Comparison of ENCODE assay signal across 22 cellular contexts in genomic region chr19:28168557-28168956, GRCh38.
DNase-seq lines count a peak whose midpoint lies in the region; ATAC-seq lines count a peak whose summit lies in the region.
"Had no signal": no experiment of that assay in that cellular context is flagged by ENCODE, and none has a peak within 500 bp of the region (broad histone marks: within the 10 kb centered on the region; RNA-seq: fewer than 3 reads in every experiment).

No MANE protein-coding gene starts in this region.

- ATAC-seq in naive thymus-derived CD4-positive, alpha-beta T cell, result no peak
- ATAC-seq: Right ventricle myocardium inferior had no signal

- POLR2A ChIA-PET in naive thymus-derived CD4-positive, alpha-beta T cell (lab: Charles Lee), result no interaction called here

- no peaks in the 10 kb centered on the region for H3K9me3 ChIP-seq in ectodermal cell (ENCODE audit: control insufficient read depth, low read length)
- peaks cover 0 to 4% (median 0%) of the 10 kb centered on the region in 3 experiments for H3K9me3 ChIP-seq in naive thymus-derived CD4-positive, alpha-beta T cell (ENCODE audit: control insufficient read depth in 2 of 3, low read length in 3 of 3)
- H3K9me3 ChIP-seq: HAP-1, ovary, sigmoid colon, tibial nerve had no signal

- peak; percentile 15 for DNase-seq in NCI-H345 (lab: John Stamatoyannopoulos, UW)
- DNase-seq in NCI-H345 treated with DMSO at 0.1 percent for 48 hours (lab: John Stamatoyannopoulos, UW; ENCODE audit: unreplicated experiment), result no peak
- peak; percentile 27 for DNase-seq in left kidney (ENCODE audit: low read depth, low spot score)
- no peak for DNase-seq in naive thymus-derived CD4-positive, alpha-beta T cell
- DNase-seq in NOMO-1 treated with dmso at 0.1 percent for 144 hours (lab: John Stamatoyannopoulos, UW; ENCODE audit: unreplicated experiment), result no peak
- no peak for DNase-seq in ACHN
- DNase-seq in stimulated activated CD4-positive, alpha-beta T cell treated with anti-CD3 and anti-CD28 coated beads, Interleukin-1b, Interleukin-23, amount 100 ng/mL, for 48 hours, result no peak
- DNase-seq: activated CD4-positive, alpha-beta T cell treated with anti-CD3 and anti-CD28 coated beads, Interleukin-2, amount 10 ng/mL, durations not matched to agents 24 days and 14 days; activated naive CD8-positive, alpha-beta T cell treated with anti-CD3 and anti-CD28 coated beads, Interleukin-2, amount 10 ng/mL, durations not matched to agents 7 days and 5 days; erythroblast; foreskin melanocyte; MM.1S; NCI-H446; ovary; sigmoid colon; stimulated activated CD4-positive, alpha-beta T cell treated with anti-CD3 and anti-CD28 coated beads, Interleukin-2, amount 100 ng/mL, for 24 hours had no signal

- H3K4me1 ChIP-seq in ectodermal cell (ENCODE audit: control insufficient read depth, insufficient read depth, low read length), result peaks cover 34% of the 10 kb centered on the region
- no peaks in the 10 kb centered on the region for H3K4me1 ChIP-seq in naive thymus-derived CD4-positive, alpha-beta T cell (ENCODE audit: control insufficient read depth in 2 of 2, insufficient read depth in 2 of 2, low read length in 2 of 2)
- H3K4me1 ChIP-seq: HAP-1, sigmoid colon had no signal

- no peaks in the 10 kb centered on the region for H3K27me3 ChIP-seq in ectodermal cell (ENCODE audit: control insufficient read depth, insufficient read depth, low read length, poor library complexity, severe bottlenecking)
- no peaks in the 10 kb centered on the region for H3K27me3 ChIP-seq in naive thymus-derived CD4-positive, alpha-beta T cell (ENCODE audit: control insufficient read depth in 2 of 2, insufficient read depth in 2 of 2, low read length in 2 of 2)
- H3K27me3 ChIP-seq: ovary, tibial nerve had no signal

- H3K4me3 ChIP-seq in ectodermal cell (ENCODE audit: insufficient read depth, low read depth, low read length), result no peak overlapping the region
- H3K4me3 ChIP-seq in naive thymus-derived CD4-positive, alpha-beta T cell (ENCODE audit: low read length), result no peak overlapping the region
- H3K4me3 ChIP-seq: HAP-1, ovary, sigmoid colon, tibial nerve had no signal

- no peak overlapping the region for H3K4me3 Mint-ChIP-seq in naive thymus-derived CD4-positive, alpha-beta T cell
- H3K4me3 Mint-ChIP-seq: activated CD4-positive, alpha-beta T cell treated with anti-CD3 and anti-CD28 coated beads, Interleukin-2, amount 10 ng/mL, durations not matched to agents 24 days and 14 days; activated naive CD8-positive, alpha-beta T cell treated with anti-CD3 and anti-CD28 coated beads, Interleukin-2, amount 10 ng/mL, durations not matched to agents 7 days and 5 days; stimulated activated naive CD8-positive, alpha-beta T cell treated with anti-CD3 and anti-CD28 coated beads, Interleukin-15, Interleukin-2, amounts not matched to agents 100 ng/mL and 50 ng/mL, for 24 hours had no signal

- H3K27ac Mint-ChIP-seq in naive thymus-derived CD4-positive, alpha-beta T cell, result no peak overlapping the region
- H3K27ac Mint-ChIP-seq: activated CD4-positive, alpha-beta T cell treated with anti-CD3 and anti-CD28 coated beads, Interleukin-2, amount 10 ng/mL, durations not matched to agents 24 days and 14 days; activated naive CD8-positive, alpha-beta T cell treated with anti-CD3 and anti-CD28 coated beads, Interleukin-2, amount 10 ng/mL, durations not matched to agents 7 days and 5 days; activated T-helper 2 cell treated with anti-CD3 and anti-CD28 coated beads, Interferon-gamma antibody, Interleukin-2, Interleukin-4, amounts not matched to agents 10 μg/mL and 5 μg/mL and 100 μg/mL, durations not matched to agents 14 hours and 24 hours and 36 hours; stimulated activated naive CD8-positive, alpha-beta T cell treated with anti-CD3 and anti-CD28 coated beads, Interleukin-15, Interleukin-2, amounts not matched to agents 100 ng/mL and 50 ng/mL, for 24 hours had no signal

- peak overlapping the region; percentile 85 for H3K27ac ChIP-seq in ectodermal cell (ENCODE audit: insufficient read depth, low read depth, low read length, poor library complexity, severe bottlenecking)
- no peak overlapping the region for H3K27ac ChIP-seq in naive thymus-derived CD4-positive, alpha-beta T cell (ENCODE audit: low read depth, low read length)
- H3K27ac ChIP-seq: ovary, sigmoid colon, tibial nerve had no signal

- intact Hi-C loops in naive thymus-derived CD4-positive, alpha-beta T cell (cut with micrococcal nuclease), result no loop called here

- 0 to 3% methylated on average over 2 of the region's 2 CpGs for WGBS in ectodermal cell, 2 experiments

- H3K36me3 ChIP-seq in ectodermal cell (ENCODE audit: control insufficient read depth, insufficient read depth, low read length), result no peaks in the 10 kb centered on the region
- no peaks in the 10 kb centered on the region for H3K36me3 ChIP-seq in naive thymus-derived CD4-positive, alpha-beta T cell (ENCODE audit: control insufficient read depth in 2 of 3, insufficient read depth in 3 of 3, low read length in 3 of 3)
- H3K36me3 ChIP-seq: HAP-1, ovary, sigmoid colon, tibial nerve had no signal

- H3K9me3 Mint-ChIP-seq in naive thymus-derived CD4-positive, alpha-beta T cell, result peaks cover 0 to 24% (median 14%) of the 10 kb centered on the region in 11 donors

- in situ Hi-C loops in ACHN (cut with HindIII; ENCODE audit: low pct_ligation_motif_present, low pct_unique_long_range_greater_than_20kb, low sequenced_read_pairs), result no loop called here

- CTCF ChIA-PET in naive thymus-derived CD4-positive, alpha-beta T cell (lab: Charles Lee), result no interaction called here

- peaks cover 0 to 5% (median 0%) of the 10 kb centered on the region in 5 donors for H3K27me3 Mint-ChIP-seq in naive thymus-derived CD4-positive, alpha-beta T cell
- H3K27me3 Mint-ChIP-seq: activated CD4-positive, alpha-beta T cell treated with anti-CD3 and anti-CD28 coated beads, Interleukin-2, amount 10 ng/mL, durations not matched to agents 24 days and 14 days; activated naive CD8-positive, alpha-beta T cell treated with anti-CD3 and anti-CD28 coated beads, Interleukin-2, amount 10 ng/mL, durations not matched to agents 7 days and 5 days had no signal

- no peaks in the 10 kb centered on the region for H3K4me1 Mint-ChIP-seq in naive thymus-derived CD4-positive, alpha-beta T cell
- H3K4me1 Mint-ChIP-seq: activated CD4-positive, alpha-beta T cell treated with anti-CD3 and anti-CD28 coated beads, Interleukin-2, amount 10 ng/mL, durations not matched to agents 24 days and 14 days; activated naive CD8-positive, alpha-beta T cell treated with anti-CD3 and anti-CD28 coated beads, Interleukin-2, amount 10 ng/mL, durations not matched to agents 7 days and 5 days had no signal

- peaks cover 0 to 7% (median 0%) of the 10 kb centered on the region in 5 donors for H3K36me3 Mint-ChIP-seq in naive thymus-derived CD4-positive, alpha-beta T cell
- H3K36me3 Mint-ChIP-seq: activated naive CD8-positive, alpha-beta T cell treated with anti-CD3 and anti-CD28 coated beads, Interleukin-2, amount 10 ng/mL, durations not matched to agents 7 days and 5 days had no signal

Comparison
In these comparisons a context has a peak if more than half of its experiments do, and no peak if none do; other contexts are left out.
1. DNase-seq: peak in NCI-H345 (single experiment) and left kidney (single experiment); none in NCI-H345 treated with DMSO at 0.1 percent for 48 hours (single experiment), naive thymus-derived CD4-positive, alpha-beta T cell (0 of 9), NOMO-1 treated with dmso at 0.1 percent for 144 hours (single experiment), ACHN (single experiment) and stimulated activated CD4-positive, alpha-beta T cell treated with anti-CD3 and anti-CD28 coated beads, Interleukin-1b, Interleukin-23, amount 100 ng/mL, for 48 hours (single experiment).